ENCODE assay signal across 8 cellular contexts in genomic region chr5:69188811-69189161, GRCh38. TPM values are rescaled to one million over a fixed set of nuclear protein-coding genes. Genes with fewer than 3 reads are reported as not detected.
DNase-seq lines count a peak whose midpoint lies in the region; ATAC-seq and TF ChIP-seq lines count a peak whose summit lies in the region.

No MANE protein-coding gene starts in this region.

- no peaks in the 10 kb centered on the region for H4K20me1 ChIP-seq in mammary epithelial cell (ENCODE audit: insufficient read depth, low read length)

- H3K4me3 ChIP-seq in AG04449 (ENCODE audit: low read depth, low read length) = peak overlapping the region; percentile 78
- H3K4me3 ChIP-seq in mammary epithelial cell (replicated peaks in 1 of 3; ENCODE audit: insufficient read depth in 1 of 3, low read depth in 2 of 3, low read length in 3 of 3) = peak overlapping the region; percentile 78 to 96 (median 85)
- H3K4me3 ChIP-seq in muscle layer of colon (ENCODE audit: low read depth in 1 of 2, low read length in 2 of 2) = peak overlapping the region; percentile 67 to 79

- H3K27me3 ChIP-seq in mammary epithelial cell (ENCODE audit: insufficient read depth, low read length) = no peaks in the 10 kb centered on the region
- no peaks in the 10 kb centered on the region for H3K27me3 ChIP-seq in muscle layer of colon (ENCODE audit: control insufficient read depth in 1 of 2, insufficient read depth in 2 of 2, low read length in 2 of 2)

- peak overlapping the region; percentile 97 for H2AFZ ChIP-seq in mammary epithelial cell (ENCODE audit: low read depth, low read length)

- no TSS peak for BruUV-seq in mammary epithelial cell (replicated peaks; lab: Mats Ljungman, UMichigan)

- peak; percentile 3 for ATAC-seq in HG03175 (IDR thresholded peaks at IDR 0.05; ENCODE audit: unreplicated experiment)
- no peak for ATAC-seq in HG03460 (IDR thresholded peaks at IDR 0.05; ENCODE audit: unreplicated experiment)
- no peak for ATAC-seq in GM21717 (IDR thresholded peaks at IDR 0.05; ENCODE audit: unreplicated experiment)

- in situ Hi-C loops in mammary epithelial cell (cut with MboI; ENCODE audit: low sequenced_read_pairs in 2 of 2) = no loop called here
- in situ Hi-C loops in G401 (cut with HindIII; ENCODE audit: low sequenced_read_pairs) = no loop called here

- H3K4me1 ChIP-seq in mammary epithelial cell (ENCODE audit: insufficient read depth, low read length) (peaks cover 7% of the 10 kb centered on the region), muscle layer of colon (ENCODE audit: insufficient read depth, low read length) (peaks cover 10% of the 10 kb centered on the region)

- intact Hi-C loops in mammary epithelial cell (cut with micrococcal nuclease) = loop anchor here (1.0 kb wide), 2 partner anchors 46 to 94 kb away; partner anchors contain the start of genes CDK7 and SLC30A5

- H3K9me3 ChIP-seq in mammary epithelial cell (replicated peaks; ENCODE audit: insufficient read depth, low read length) (no peaks in the 10 kb centered on the region), muscle layer of colon (ENCODE audit: low read length) (no peaks in the 10 kb centered on the region)

- DNase-seq in AG04449 (ENCODE audit: low read depth, low spot score) (no peak), mammary epithelial cell (no peak), cortex of kidney (lab: John Stamatoyannopoulos, UW) (no peak), G401 (ENCODE audit: low spot score) (no peak)

- H3K79me2 ChIP-seq in mammary epithelial cell (ENCODE audit: insufficient read depth, low read length) = peaks cover 17% of the 10 kb centered on the region

- 11% methylated on average over 6 of the region's 8 CpGs for WGBS in mammary epithelial cell (ENCODE audit: low coverage, missing lambda C conversion rate)

- H3K27ac ChIP-seq in mammary epithelial cell (ENCODE audit: insufficient read depth, low read depth, low read length) = peak overlapping the region; percentile 94
- H3K27ac ChIP-seq in muscle layer of colon (ENCODE audit: low read depth, low read length) = peak overlapping the region; percentile 28

- dilution Hi-C loops in mammary epithelial cell (cut with HindIII; ENCODE audit: low sequenced_read_pairs) = no loop called here

- H3K4me2 ChIP-seq in mammary epithelial cell (ENCODE audit: insufficient read depth, low read depth, low read length) = peak overlapping the region; percentile 94

- TF ChIP-seq CTCF in AG04449 (IDR thresholded peaks at IDR 0.05; ENCODE audit: insufficient read depth, low read length, missing control alignments) (no peak), mammary epithelial cell (conservative IDR thresholded peaks at IDR 0.05 in 1 of 2, IDR thresholded peaks at IDR 0.05 in 1 of 2; ENCODE audit: extremely low read depth in 1 of 2, insufficient read depth in 1 of 2, low read depth in 1 of 2, low read length in 2 of 2) (no peak)

- POLR2A ChIA-PET in AG04449 (lab: Yijun Ruan, JAX) = interaction anchor here (1.2 to 1.7 kb wide), 2 partner anchors 9 to 146 kb away, joined by 3 to 4 read pairs; no protein-coding TSS in a partner anchor

- H3K9ac ChIP-seq in mammary epithelial cell (ENCODE audit: insufficient read depth, low read length) = peak overlapping the region; percentile 97
- H3K9ac ChIP-seq in muscle layer of colon (ENCODE audit: low read length) = peak overlapping the region; percentile 7

- H3K36me3 ChIP-seq in mammary epithelial cell (ENCODE audit: insufficient read depth, low read length) (no peaks in the 10 kb centered on the region), muscle layer of colon (ENCODE audit: insufficient read depth, low read length) (no peaks in the 10 kb centered on the region)

- CTCF ChIA-PET in AG04449 (lab: Yijun Ruan, JAX) = interaction anchor here (1.7 kb wide), 1 partner anchor 15 kb away, joined by 4 read pairs; no protein-coding TSS in a partner anchor
- CTCF ChIA-PET in mammary epithelial cell (lab: Charles Lee; ENCODE audit: low non-redundant PET) = no interaction called here

RNA-seq across cellular contexts. Expression of gene CENPH, which starts 0.6 kb away (rescaled TPM):
- 10 to 100 TPM in 1 of 2 donors, 1 to 10 TPM in 1; 3.3 to 26.3 TPM for total RNA-seq in mammary epithelial cell
- 12.6 TPM for polyA plus RNA-seq in mammary epithelial cell
- polyA minus RNA-seq in mammary epithelial cell = 3.4 TPM
- 55.0 and 73.4 TPM in 2 replicates for total RNA-seq in G401 (2014; rRNA removed; shearing (Covaris generic))

RNA-seq across cellular contexts. Expression of gene CCNB1, which starts 21.8 kb away (rescaled TPM):
- 100 to 1,000 TPM in 1 of 2 donors, 10 to 100 TPM in 1; 22.5 to 151 TPM for total RNA-seq in mammary epithelial cell
- polyA plus RNA-seq in mammary epithelial cell = 158 TPM
- 134 TPM for polyA minus RNA-seq in mammary epithelial cell
- 361 and 396 TPM in 2 replicates for total RNA-seq in G401 (2014; rRNA removed; shearing (Covaris generic))

RNA-seq across cellular contexts. Expression of gene CDK7, which starts 45.9 kb away (rescaled TPM):
- 10 to 100 TPM; 41.2 to 52.4 TPM for total RNA-seq in mammary epithelial cell
- 36.9 TPM for polyA plus RNA-seq in mammary epithelial cell
- 101 TPM for polyA minus RNA-seq in mammary epithelial cell
- total RNA-seq in G401 (2014; rRNA removed; shearing (Covaris generic)) = 75.8 and 85.9 TPM in 2 replicates
